Comparison of ENCODE assay signal across 1 cellular context in the genomic region with DNA sequence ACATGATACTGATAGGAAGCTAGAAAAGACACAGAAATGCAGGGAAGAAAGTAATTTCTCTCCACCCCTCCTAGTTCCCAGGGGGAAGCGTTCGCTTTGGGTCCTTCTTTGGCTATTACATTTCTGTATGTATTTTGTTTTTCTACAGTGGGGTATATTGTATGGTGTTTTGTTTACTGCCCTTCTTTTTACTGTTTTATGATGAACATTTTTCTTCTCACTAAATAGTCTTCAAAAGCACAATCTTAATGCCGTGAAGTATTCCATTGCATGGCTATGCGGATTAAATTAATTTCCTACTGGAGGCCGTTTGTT.
TF ChIP-seq lines count a peak whose summit lies in the region.

No MANE protein-coding gene starts in this region.

TF ChIP-seq in GM23338, 12 proteins besides CTCF, POLR2A, EP300 and RAD21 (continued from another document):
- TF ChIP-seq, protein P1, sequence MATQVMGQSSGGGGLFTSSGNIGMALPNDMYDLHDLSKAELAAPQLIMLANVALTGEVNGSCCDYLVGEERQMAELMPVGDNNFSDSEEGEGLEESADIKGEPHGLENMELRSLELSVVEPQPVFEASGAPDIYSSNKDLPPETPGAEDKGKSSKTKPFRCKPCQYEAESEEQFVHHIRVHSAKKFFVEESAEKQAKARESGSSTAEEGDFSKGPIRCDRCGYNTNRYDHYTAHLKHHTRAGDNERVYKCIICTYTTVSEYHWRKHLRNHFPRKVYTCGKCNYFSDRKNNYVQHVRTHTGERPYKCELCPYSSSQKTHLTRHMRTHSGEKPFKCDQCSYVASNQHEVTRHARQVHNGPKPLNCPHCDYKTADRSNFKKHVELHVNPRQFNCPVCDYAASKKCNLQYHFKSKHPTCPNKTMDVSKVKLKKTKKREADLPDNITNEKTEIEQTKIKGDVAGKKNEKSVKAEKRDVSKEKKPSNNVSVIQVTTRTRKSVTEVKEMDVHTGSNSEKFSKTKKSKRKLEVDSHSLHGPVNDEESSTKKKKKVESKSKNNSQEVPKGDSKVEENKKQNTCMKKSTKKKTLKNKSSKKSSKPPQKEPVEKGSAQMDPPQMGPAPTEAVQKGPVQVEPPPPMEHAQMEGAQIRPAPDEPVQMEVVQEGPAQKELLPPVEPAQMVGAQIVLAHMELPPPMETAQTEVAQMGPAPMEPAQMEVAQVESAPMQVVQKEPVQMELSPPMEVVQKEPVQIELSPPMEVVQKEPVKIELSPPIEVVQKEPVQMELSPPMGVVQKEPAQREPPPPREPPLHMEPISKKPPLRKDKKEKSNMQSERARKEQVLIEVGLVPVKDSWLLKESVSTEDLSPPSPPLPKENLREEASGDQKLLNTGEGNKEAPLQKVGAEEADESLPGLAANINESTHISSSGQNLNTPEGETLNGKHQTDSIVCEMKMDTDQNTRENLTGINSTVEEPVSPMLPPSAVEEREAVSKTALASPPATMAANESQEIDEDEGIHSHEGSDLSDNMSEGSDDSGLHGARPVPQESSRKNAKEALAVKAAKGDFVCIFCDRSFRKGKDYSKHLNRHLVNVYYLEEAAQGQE (IDR thresholded peaks at IDR 0.05; ENCODE audit: unreplicated experiment): no peak
- TF ChIP-seq JUNB (IDR thresholded peaks at IDR 0.05; ENCODE audit: unreplicated experiment): no peak
- no peak for TF ChIP-seq CREB1 (CRISPR knock-in tag; IDR thresholded peaks at IDR 0.05; ENCODE audit: low read depth)
- no peak for TF ChIP-seq EZH2phosphoT487 (IDR thresholded peaks at IDR 0.05; ENCODE audit: unreplicated experiment)
- TF ChIP-seq ZNF114 (CRISPR knock-in tag; IDR thresholded peaks at IDR 0.05): no peak
- TF ChIP-seq, protein P2, sequence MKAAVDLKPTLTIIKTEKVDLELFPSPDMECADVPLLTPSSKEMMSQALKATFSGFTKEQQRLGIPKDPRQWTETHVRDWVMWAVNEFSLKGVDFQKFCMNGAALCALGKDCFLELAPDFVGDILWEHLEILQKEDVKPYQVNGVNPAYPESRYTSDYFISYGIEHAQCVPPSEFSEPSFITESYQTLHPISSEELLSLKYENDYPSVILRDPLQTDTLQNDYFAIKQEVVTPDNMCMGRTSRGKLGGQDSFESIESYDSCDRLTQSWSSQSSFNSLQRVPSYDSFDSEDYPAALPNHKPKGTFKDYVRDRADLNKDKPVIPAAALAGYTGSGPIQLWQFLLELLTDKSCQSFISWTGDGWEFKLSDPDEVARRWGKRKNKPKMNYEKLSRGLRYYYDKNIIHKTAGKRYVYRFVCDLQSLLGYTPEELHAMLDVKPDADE (IDR thresholded peaks at IDR 0.05): no peak
- no peak for TF ChIP-seq STAT1 (IDR thresholded peaks at IDR 0.05; ENCODE audit: unreplicated experiment)
- no peak for TF ChIP-seq POLR2AphosphoS5 (IDR thresholded peaks at IDR 0.05; ENCODE audit: low read depth)
- no peak for TF ChIP-seq NANOG (IDR thresholded peaks at IDR 0.05; ENCODE audit: borderline replicate concordance)
TF ChIP-seq in GM23338: peak in this region for 0.
